Comparison of ENCODE assay signal across 19 cellular contexts in the genomic region with DNA sequence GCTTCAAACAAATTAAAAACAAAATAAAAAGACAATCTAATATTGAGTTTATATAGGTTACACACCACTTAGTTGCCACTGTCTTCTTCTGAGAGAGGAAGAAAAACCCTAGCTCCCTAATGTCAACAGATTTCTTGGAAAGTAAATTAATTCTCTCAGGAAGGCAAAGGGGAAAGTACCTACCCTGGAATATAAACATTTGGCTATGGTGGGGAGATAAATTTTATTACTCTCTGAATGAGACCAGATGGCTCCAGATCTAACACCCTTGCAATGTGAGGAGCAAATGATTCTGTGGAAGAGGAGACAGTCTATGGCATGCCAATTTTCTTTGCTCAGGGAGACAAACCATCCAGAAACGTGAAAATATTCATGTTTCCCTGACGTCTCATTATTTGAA. TPM values are rescaled to one million over a fixed set of nuclear protein-coding genes. Genes with fewer than 3 reads are reported as not detected.
DNase-seq lines count a peak whose midpoint lies in the region; ATAC-seq and TF ChIP-seq lines count a peak whose summit lies in the region.
"Had no signal": no experiment of that assay in that cellular context is flagged by ENCODE, and none has a peak within 500 bp of the region (broad histone marks: within the 10 kb centered on the region; RNA-seq: fewer than 3 reads in every experiment).

No MANE protein-coding gene starts in this region.

- no peaks in the 10 kb centered on the region for H3K36me3 Mint-ChIP-seq in endothelial cell (ENCODE audit: low read depth, unreplicated experiment)

- peak; percentile 48 for ATAC-seq in left colon
- ATAC-seq: GM12878 had no signal

- H3K9me3 Mint-ChIP-seq in endothelial cell (ENCODE audit: unreplicated experiment), result no peaks in the 10 kb centered on the region
- H3K9me3 Mint-ChIP-seq: CD4-positive, alpha-beta T cell had no signal

- CTCF ChIA-PET in HEK293 (lab: Yijun Ruan, JAX), result no interaction called here

- H3K27me3 Mint-ChIP-seq in endothelial cell (ENCODE audit: unreplicated experiment), result peaks cover 7% of the 10 kb centered on the region

- POLR2A ChIA-PET in HEK293 (lab: Yijun Ruan, JAX), result no interaction called here

- peaks cover 6% of the 10 kb centered on the region for H3K4me1 Mint-ChIP-seq in endothelial cell (ENCODE audit: unreplicated experiment)

- no peak for TF ChIP-seq POLR2A in lower leg skin (IDR thresholded peaks at IDR 0.05)

- TF ChIP-seq CTCF in HEK293 (tag by site-specific recombination; IDR thresholded peaks at IDR 0.05) (no peak), lower leg skin (IDR thresholded peaks at IDR 0.05) (no peak), endothelial cell (IDR thresholded peaks at IDR 0.05; ENCODE audit: unreplicated experiment) (no peak)

- H3K4me3 ChIP-seq in HEK293 (ENCODE audit: low read depth, low read length) (no peak overlapping the region), lower leg skin (ENCODE audit: low read depth, poor library complexity, severe bottlenecking) (no peak overlapping the region)
- H3K4me3 ChIP-seq: BLaER1 treated with 17β-estradiol and CSF1 and Interleukin-3, amounts not matched to agents 10 nM and 100 nM; GM12878; GM23248 had no signal

- DNase-seq in Ammon's horn (ENCODE audit: low spot score) (peak; percentile 5), left colon (no peak), lower leg skin (ENCODE audit: low spot score in 2 of 2) (no peak), endothelial cell (ENCODE audit: low spot score) (no peak), NCI-H1930 (lab: John Stamatoyannopoulos, UW) (no peak)
- DNase-seq: BE2C; CD4-positive, alpha-beta T cell; CD8-positive, alpha-beta memory T cell; DMS153; EL; GDM1; GM23248; H7; HCEC 1CT had no signal

- 48 to 65% methylated on average over 2 of the region's 2 CpGs for WGBS in lower leg skin, 2 donors

- H3K9me3 ChIP-seq in HEK293 (ENCODE audit: control insufficient read depth, insufficient read depth, low read depth, low read length), result no peaks in the 10 kb centered on the region

- H3K4me1 ChIP-seq in HEK293 (ENCODE audit: control insufficient read depth, insufficient read depth, low read length), result no peaks in the 10 kb centered on the region
- H3K4me1 ChIP-seq: BE2C had no signal

- H3K27ac Mint-ChIP-seq in endothelial cell (ENCODE audit: unreplicated experiment), result no peak overlapping the region
- H3K27ac Mint-ChIP-seq: CD14-positive monocyte; CD4-positive, alpha-beta T cell; CD8-positive, alpha-beta memory T cell had no signal

- H3K4me3 Mint-ChIP-seq in endothelial cell (ENCODE audit: unreplicated experiment), result no peak overlapping the region
- H3K4me3 Mint-ChIP-seq: CD4-positive, alpha-beta T cell; CD8-positive, alpha-beta memory T cell had no signal

- no peak overlapping the region for H3K27ac ChIP-seq in HEK293 (ENCODE audit: extremely low read depth, low read depth, low read length)
- H3K27ac ChIP-seq: 22Rv1; BLaER1 treated with 17β-estradiol and CSF1 and Interleukin-3, amounts not matched to agents 10 nM and 100 nM; GM23248 had no signal

- no peaks in the 10 kb centered on the region for H3K36me3 ChIP-seq in HEK293 (ENCODE audit: control insufficient read depth in 2 of 2, insufficient read depth in 1 of 2, low read length in 2 of 2)
- H3K36me3 ChIP-seq: BE2C; BLaER1 treated with 17β-estradiol and CSF1 and Interleukin-3, amounts not matched to agents 10 nM and 100 nM had no signal

- intact Hi-C loops in left colon (cut with DNase I, micrococcal nuclease), result no loop called here
- intact Hi-C loops in lower leg skin (cut with DNase I; ENCODE audit: low total_unique reads), result no loop called here

TF ChIP-seq in HEK293, 187 proteins besides CTCF, POLR2A, EP300 and RAD21:
- TF ChIP-seq, protein P1, sequence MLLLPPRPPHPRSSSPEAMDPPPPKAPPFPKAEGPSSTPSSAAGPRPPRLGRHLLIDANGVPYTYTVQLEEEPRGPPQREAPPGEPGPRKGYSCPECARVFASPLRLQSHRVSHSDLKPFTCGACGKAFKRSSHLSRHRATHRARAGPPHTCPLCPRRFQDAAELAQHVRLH (tag by site-specific recombination; IDR thresholded peaks at IDR 0.05), result 0 out of 2 replicates have a peak, but pooled peaks have one; percentile 17
- TF ChIP-seq, protein P2, sequence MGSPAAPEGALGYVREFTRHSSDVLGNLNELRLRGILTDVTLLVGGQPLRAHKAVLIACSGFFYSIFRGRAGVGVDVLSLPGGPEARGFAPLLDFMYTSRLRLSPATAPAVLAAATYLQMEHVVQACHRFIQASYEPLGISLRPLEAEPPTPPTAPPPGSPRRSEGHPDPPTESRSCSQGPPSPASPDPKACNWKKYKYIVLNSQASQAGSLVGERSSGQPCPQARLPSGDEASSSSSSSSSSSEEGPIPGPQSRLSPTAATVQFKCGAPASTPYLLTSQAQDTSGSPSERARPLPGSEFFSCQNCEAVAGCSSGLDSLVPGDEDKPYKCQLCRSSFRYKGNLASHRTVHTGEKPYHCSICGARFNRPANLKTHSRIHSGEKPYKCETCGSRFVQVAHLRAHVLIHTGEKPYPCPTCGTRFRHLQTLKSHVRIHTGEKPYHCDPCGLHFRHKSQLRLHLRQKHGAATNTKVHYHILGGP (tag by site-specific recombination; IDR thresholded peaks at IDR 0.05), result peak; percentile 71; the same call in 1 of the 2 replicates
- no peak for TF ChIP-seq ZNF391 (tag by site-specific recombination; IDR thresholded peaks at IDR 0.05; ENCODE audit: borderline replicate concordance, low read depth)

RNA-seq across cellular contexts. Expression of a gene that starts 4.3 kb away (rescaled TPM):
- total RNA-seq in left colon (10 to 100 TPM; 11.8 to 13.4 TPM), lower leg skin (100 to 1,000 TPM in 3 of 4 donors, 10 to 100 TPM in 1; 70.4 to 199 (median 146) TPM), endothelial cell (ENCODE audit: unreplicated experiment) (0.10 TPM)
- total RNA-seq: CD4-positive, alpha-beta T cell; CD8-positive, alpha-beta memory T cell; GM23248 had no signal

Comparison
In these comparisons a context has a peak if more than half of its experiments do, and no peak if none do; other contexts are left out.
1. RNA of a gene that starts 4.3 kb away (total RNA-seq): 70.4 to 199 TPM in lower leg skin and 11.8 to 13.4 TPM in left colon; 0.10 TPM in endothelial cell (single experiment); every median in the first group is over 10 times any median in the second.